8 cellular contexts compared by ENCODE assay signal in the genomic region with DNA sequence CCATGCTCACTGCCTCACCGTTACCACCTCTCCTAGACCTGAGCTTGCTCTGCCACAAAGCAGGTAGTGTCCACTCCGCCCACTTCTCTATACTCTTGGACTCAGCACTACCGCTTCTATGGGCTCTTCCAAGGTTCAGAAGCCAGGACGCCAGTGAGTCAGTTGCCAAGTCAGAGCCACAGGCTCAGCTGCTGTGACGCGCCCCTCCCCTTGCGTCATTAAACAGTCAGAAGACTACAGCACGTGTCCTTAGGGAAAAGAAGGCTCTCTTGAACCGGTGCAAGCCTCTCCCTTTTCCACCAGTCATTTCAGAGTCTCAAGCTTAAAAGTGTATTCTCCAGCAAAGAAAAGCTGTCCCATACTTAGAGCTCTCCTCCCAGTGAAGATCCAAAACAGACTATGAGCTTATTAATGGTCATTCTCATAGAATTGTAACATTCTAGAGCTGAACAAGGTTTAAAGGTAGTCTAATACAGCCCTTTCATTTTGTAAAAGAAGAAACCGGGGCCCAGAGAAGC. TPM values are rescaled to one million over a fixed set of nuclear protein-coding genes. Genes with fewer than 3 reads are reported as not detected.
DNase-seq lines count a peak whose midpoint lies in the region; ATAC-seq and TF ChIP-seq lines count a peak whose summit lies in the region.

No MANE protein-coding gene starts in this region.

- H3K4me1 ChIP-seq in sigmoid colon, result peaks cover 0 to 32% (median 14%) of the 10 kb centered on the region in 4 donors

- no peaks in the 10 kb centered on the region for H3K36me3 Mint-ChIP-seq in HFFc6 (ENCODE audit: low read depth)

- H3K9me3 Mint-ChIP-seq in HFFc6, result no peaks in the 10 kb centered on the region

- TF ChIP-seq EP300 in sigmoid colon (IDR thresholded peaks at IDR 0.05), result no peak

- no peak overlapping the region for H3K4me3 ChIP-seq in sigmoid colon

- intact Hi-C loops in sigmoid colon (cut with DNase I), result no loop called here

- TF ChIP-seq CTCF in HFFc6 (IDR thresholded peaks at IDR 0.05) (no peak), sigmoid colon (IDR thresholded peaks at IDR 0.05) (no peak)

- WGBS in sigmoid colon, 2 donors, result 16 to 60% methylated on average over 10 of the region's 10 CpGs

- H3K4me3 Mint-ChIP-seq in HFFc6, result no peak overlapping the region

- no peaks in the 10 kb centered on the region for H3K36me3 ChIP-seq in sigmoid colon

- DNase-seq in DMS53 treated with DMSO at 0.1 percent for 48 hours (lab: John Stamatoyannopoulos, UW; ENCODE audit: unreplicated experiment), result peak; percentile 96
- peak; percentile 10 for DNase-seq in HFFc6
- DNase-seq in OCI-M1 (lab: John Stamatoyannopoulos, UW), result peak; percentile 41
- peak; percentile 60 for DNase-seq in fibroblast of the conjunctiva (ENCODE audit: low read depth)
- peak; percentile 78 for DNase-seq in sigmoid colon
- no peak for DNase-seq in activated gamma-delta T cell (lab: John Stamatoyannopoulos, UW)
- DNase-seq in dermis blood vessel endothelial cell, result no peak

- H3K4me1 Mint-ChIP-seq in HFFc6 (ENCODE audit: low read depth), result peaks cover 48% of the 10 kb centered on the region

- no peaks in the 10 kb centered on the region for H3K9me3 ChIP-seq in sigmoid colon

- no peak overlapping the region for H3K27ac ChIP-seq in sigmoid colon

- no peak for TF ChIP-seq POLR2A in sigmoid colon (IDR thresholded peaks at IDR 0.05)

- H3K27ac Mint-ChIP-seq in HFFc6, result no peak overlapping the region

- no peak for ATAC-seq in GM21717 (IDR thresholded peaks at IDR 0.05; ENCODE audit: unreplicated experiment)

- H3K27me3 Mint-ChIP-seq in HFFc6 (ENCODE audit: insufficient read depth), result peaks cover 1% of the 10 kb centered on the region; the same call in 1 of the 2 replicates

- no peaks in the 10 kb centered on the region for H3K27me3 ChIP-seq in sigmoid colon

RNA-seq across cellular contexts. Expression of a gene that starts 41.0 kb away (rescaled TPM):
- total RNA-seq in HFFc6 (2021; fragmentation: NEBNext Ultra II Directional; extraction: Animal tissue kit (Norgen Biotek cat#: 25700)), result 100 to 1,000 TPM; 101 to 149 (median 129) TPM
- total RNA-seq in sigmoid colon, result 10 to 100 TPM; 15.9 to 21.6 (median 18.6) TPM
- polyA plus RNA-seq in sigmoid colon, result 10 to 100 TPM in 1 of 3 donors, 1 to 10 TPM in 2; 1.2 to 10.5 (median 1.8) TPM
- total RNA-seq in dermis blood vessel endothelial cell, result 66.4 and 113 TPM in 2 replicates

Comparison
In these comparisons a context has a peak if more than half of its experiments do, and no peak if none do; other contexts are left out.
1. DNase-seq: peak in DMS53 treated with DMSO at 0.1 percent for 48 hours (single experiment), HFFc6 (single experiment), OCI-M1 (single experiment), fibroblast of the conjunctiva (single experiment) and sigmoid colon (single experiment); none in activated gamma-delta T cell (single experiment) and dermis blood vessel endothelial cell (single experiment).